ENCODE assay signal across 3 cellular contexts in genomic region chr3:56680054-56680453, GRCh38.
TF ChIP-seq lines count a peak whose summit lies in the region.

No MANE protein-coding gene starts in this region.

TF ChIP-seq in SK-N-SH, 30 proteins besides CTCF, POLR2A, EP300 and RAD21 (continues in another document):
- TF ChIP-seq REST (IDR thresholded peaks at IDR 0.05; ENCODE audit: low read depth, low read length), result no peak
- no peak for TF ChIP-seq ZBTB33 (IDR thresholded peaks at IDR 0.05; ENCODE audit: borderline replicate concordance, low read depth)
- TF ChIP-seq MAX (IDR thresholded peaks at IDR 0.05; ENCODE audit: low read depth), result no peak
- no peak for TF ChIP-seq IRF3 (IDR thresholded peaks at IDR 0.05; ENCODE audit: low read depth, low read length)
- TF ChIP-seq RXRA (IDR thresholded peaks at IDR 0.05; ENCODE audit: borderline replicate concordance, low read depth), result no peak
- no peak for TF ChIP-seq RCOR1 (IDR thresholded peaks at IDR 0.05; ENCODE audit: low read length)
- no peak for TF ChIP-seq TAF1 (IDR thresholded peaks at IDR 0.05; ENCODE audit: borderline replicate concordance, low read depth, low read length)
- no peak for TF ChIP-seq JUND (IDR thresholded peaks at IDR 0.05)
- no peak for TF ChIP-seq GATA2 (CRISPR knock-in tag; IDR thresholded peaks at IDR 0.05)
- no peak for TF ChIP-seq SIN3A (IDR thresholded peaks at IDR 0.05; ENCODE audit: borderline replicate concordance, low read depth, low read length)
- no peak for TF ChIP-seq YY1 (IDR thresholded peaks at IDR 0.05; ENCODE audit: low read depth)
- no peak for TF ChIP-seq SMC3 (IDR thresholded peaks at IDR 0.05; ENCODE audit: low read depth, low read length)

TF ChIP-seq in SK-N-SH treated with all-trans-retinoic acid at 6 μM for 48 hours, 23 proteins besides CTCF, POLR2A, EP300 and RAD21 (continued from another document):
- TF ChIP-seq PATZ1 (CRISPR knock-in tag; IDR thresholded peaks at IDR 0.05; ENCODE audit: borderline replicate concordance) (no peak), ARNTL (CRISPR knock-in tag; IDR thresholded peaks at IDR 0.05; ENCODE audit: borderline replicate concordance, low read depth) (no peak), SNAI2 (CRISPR knock-in tag; IDR thresholded peaks at IDR 0.05) (no peak), ESRRG (CRISPR knock-in tag; IDR thresholded peaks at IDR 0.05) (no peak), BACH2 (CRISPR knock-in tag; IDR thresholded peaks at IDR 0.05; ENCODE audit: borderline replicate concordance) (no peak), ZNF70 (CRISPR knock-in tag; IDR thresholded peaks at IDR 0.05) (no peak), ISL1 (CRISPR knock-in tag; IDR thresholded peaks at IDR 0.05) (no peak), TCF4 (CRISPR knock-in tag; IDR thresholded peaks at IDR 0.05; ENCODE audit: borderline replicate concordance) (no peak), GLIS3 (CRISPR knock-in tag; IDR thresholded peaks at IDR 0.05) (no peak), POU6F1 (CRISPR knock-in tag; IDR thresholded peaks at IDR 0.05; ENCODE audit: borderline replicate concordance, low read depth) (no peak), OSR1 (CRISPR knock-in tag; IDR thresholded peaks at IDR 0.05) (no peak), ZC3H10 (CRISPR knock-in tag; IDR thresholded peaks at IDR 0.05) (no peak)

TF ChIP-seq in WTC11, 78 proteins besides CTCF, POLR2A, EP300 and RAD21 (continued from another document):
- TF ChIP-seq ATF3 (CRISPR knock-in tag; conservative IDR thresholded peaks at IDR 0.05) (no peak), SMAD4 (CRISPR knock-in tag; IDR thresholded peaks at IDR 0.05) (no peak), SMAD3 (CRISPR knock-in tag; IDR thresholded peaks at IDR 0.05; ENCODE audit: borderline replicate concordance) (no peak), SOX15 (CRISPR knock-in tag; IDR thresholded peaks at IDR 0.05) (no peak), TEAD1 (CRISPR knock-in tag; IDR thresholded peaks at IDR 0.05) (no peak), ETV6 (CRISPR knock-in tag; IDR thresholded peaks at IDR 0.05) (no peak), ESRRA (CRISPR knock-in tag; IDR thresholded peaks at IDR 0.05; ENCODE audit: borderline replicate concordance) (no peak), STAT6 (CRISPR knock-in tag; conservative IDR thresholded peaks at IDR 0.05; ENCODE audit: low read depth) (no peak)
